In genomic region chr19:6056801-6057650, GRCh38 we compare ENCODE assay signal across 8 cellular contexts. TPM values are rescaled to one million over a fixed set of nuclear protein-coding genes. Genes with fewer than 3 reads are reported as not detected.
DNase-seq lines count a peak whose midpoint lies in the region; ATAC-seq lines count a peak whose summit lies in the region.

No MANE protein-coding gene starts in this region.

- ATAC-seq in HG03108 (IDR thresholded peaks at IDR 0.05; ENCODE audit: unreplicated experiment) (no peak), HG03442 (IDR thresholded peaks at IDR 0.05; ENCODE audit: unreplicated experiment) (no peak), GM21786 (IDR thresholded peaks at IDR 0.05; ENCODE audit: unreplicated experiment) (no peak)

- peak overlapping the region; percentile 74 for H3K9ac ChIP-seq in skeletal muscle satellite cell (ENCODE audit: low read depth, low read length)

- H3K36me3 ChIP-seq in skeletal muscle satellite cell (ENCODE audit: insufficient read depth, low read length): no peaks in the 10 kb centered on the region

- no peaks in the 10 kb centered on the region for H3K27me3 ChIP-seq in skeletal muscle satellite cell (ENCODE audit: control insufficient read depth, insufficient read depth, low read length)

- peak overlapping the region; percentile 41 for H3K4me3 ChIP-seq in skeletal muscle satellite cell (ENCODE audit: low read length)

- H3K4me2 ChIP-seq in skeletal muscle satellite cell (ENCODE audit: low read length): peak overlapping the region; percentile 66

- H3K9me3 ChIP-seq in skeletal muscle satellite cell (replicated peaks; ENCODE audit: low read length): no peaks in the 10 kb centered on the region

- H3K4me1 ChIP-seq in skeletal muscle satellite cell (ENCODE audit: control insufficient read depth, insufficient read depth, low read length): peaks cover 17% of the 10 kb centered on the region

- DNase-seq in GOT3 (lab: John Stamatoyannopoulos, UW) (peak; percentile 64), NCI-H446 treated with DMSO at 0.1 percent for 48 hours (lab: John Stamatoyannopoulos, UW) (peak; percentile 91), brain pericyte (ENCODE audit: low read depth, low spot score) (peak; percentile 51), iris pigment epithelial cell (ENCODE audit: low read depth) (peak; percentile 95)

RNA-seq across cellular contexts. Expression of gene RFX2, which starts 53.3 kb away (rescaled TPM):
- total RNA-seq in skeletal muscle satellite cell (2012; rRNA removed): 5.6 and 6.1 TPM in 2 replicates
